In genomic region chr14:30621954-30622830, GRCh38 we compare ENCODE assay signal across 8 cellular contexts. TPM values are rescaled to one million over a fixed set of nuclear protein-coding genes. Genes with fewer than 3 reads are reported as not detected.
DNase-seq lines count a peak whose midpoint lies in the region; ATAC-seq and TF ChIP-seq lines count a peak whose summit lies in the region.

Gene SCFD1 (plus strand): TSS chr14:30622319. CDS start chr14:30622339, 20 bp downstream.

- H3K4me2 ChIP-seq in KMS-11: peak within 1 kb of the TSS; percentile 89

- DNase-seq in DMS53 (lab: John Stamatoyannopoulos, UW): peak; percentile 93
- peak; percentile 94 to 98 (median 97) for DNase-seq in Peyer's patch
- peak; percentile 95 to 96 for DNase-seq in activated T-cell treated with anti-CD3 and anti-CD28 coated beads, Interleukin-2, amount 50 U/mL, for 72 hours
- peak; percentile 97 for DNase-seq in esophagus muscularis mucosa (ENCODE audit: extremely low spot score)
- DNase-seq in stimulated activated CD8-positive, alpha-beta memory T cell treated with anti-CD3 and anti-CD28 coated beads, Interleukin-7, amount 100 ng/mL, for 48 hours (ENCODE audit: extremely low read depth in 1 of 2, low read depth in 1 of 2): peak; percentile 81 to 89

- peak; percentile 96 to 98 for TF ChIP-seq POLR2A in Peyer's patch (IDR thresholded peaks at IDR 0.05)
- peak; percentile 87 for TF ChIP-seq POLR2A in esophagus muscularis mucosa (IDR thresholded peaks at IDR 0.05; ENCODE audit: low read depth)

- H4K20me1 ChIP-seq in KMS-11 (ENCODE audit: insufficient read depth): 0 out of 2 replicates have a peak, but pooled peaks cover 6% of the 10 kb centered on the region

- H3K36me3 Mint-ChIP-seq in activated T-cell treated with anti-CD3 and anti-CD28 coated beads, Interleukin-2, amount 50 U/mL, for 72 hours (ENCODE audit: insufficient read depth in 2 of 2): peaks cover 0 to 5% of the 10 kb centered on the region in 2 donors

- peak within 1 kb of the TSS; percentile 86 for H3K27ac Mint-ChIP-seq in activated T-cell treated with anti-CD3 and anti-CD28 coated beads, Interleukin-2, amount 50 U/mL, for 72 hours

- H3K27me3 Mint-ChIP-seq in activated T-cell treated with anti-CD3 and anti-CD28 coated beads, Interleukin-2, amount 50 U/mL, for 72 hours (ENCODE audit: low read depth): no peaks in the 10 kb centered on the region

- 2% methylated on average over 26 of the region's 35 CpGs for WGBS in esophagus muscularis mucosa

- intact Hi-C loops in esophagus muscularis mucosa (cut with DNase I): no loop called here

- H3K4me3 ChIP-seq in KMS-11 (IDR thresholded peaks at IDR 0.05; ENCODE audit: insufficient read depth, low read depth, low read length): no peak within 1 kb of the TSS
- H3K4me3 ChIP-seq in Peyer's patch: peak within 1 kb of the TSS; percentile 63 to 79 (median 74)
- H3K4me3 ChIP-seq in esophagus muscularis mucosa: peak within 1 kb of the TSS; percentile 76 to 84 (median 82)
- peak within 1 kb of the TSS; percentile 82 to 97 for H3K4me3 ChIP-seq in muscle layer of duodenum (ENCODE audit: low read depth in 1 of 2, low read length in 2 of 2)

- TF ChIP-seq CTCF in KMS-11 (conservative IDR thresholded peaks at IDR 0.05; ENCODE audit: low read depth, low read length) (no peak), Peyer's patch (IDR thresholded peaks at IDR 0.05) (no peak), esophagus muscularis mucosa (IDR thresholded peaks at IDR 0.05) (no peak)

- peak within 1 kb of the TSS; percentile 94 for H3K9ac ChIP-seq in KMS-11

- H3K9me3 Mint-ChIP-seq in activated T-cell treated with anti-CD3 and anti-CD28 coated beads, Interleukin-2, amount 50 U/mL, for 72 hours: no peaks in the 10 kb centered on the region

- H3K36me3 ChIP-seq in KMS-11 (ENCODE audit: insufficient read depth): no peaks in the 10 kb centered on the region
- no peaks in the 10 kb centered on the region for H3K36me3 ChIP-seq in Peyer's patch
- H3K36me3 ChIP-seq in esophagus muscularis mucosa: no peaks in the 10 kb centered on the region
- no peaks in the 10 kb centered on the region for H3K36me3 ChIP-seq in muscle layer of duodenum (ENCODE audit: control insufficient read depth in 1 of 2, insufficient read depth in 2 of 2, low read length in 2 of 2)

- H3K4me1 Mint-ChIP-seq in activated T-cell treated with anti-CD3 and anti-CD28 coated beads, Interleukin-2, amount 50 U/mL, for 72 hours (ENCODE audit: low read depth): peaks cover 35% of the 10 kb centered on the region

- peak; percentile 92 for ATAC-seq in GM21723 (IDR thresholded peaks at IDR 0.05; ENCODE audit: unreplicated experiment)
- ATAC-seq in activated T-cell treated with anti-CD3 and anti-CD28 coated beads, Interleukin-2, amount 50 U/mL, for 72 hours (replicated peaks in 1 of 2): peak; percentile 98 to 99

- H3K4me3 Mint-ChIP-seq in activated T-cell treated with anti-CD3 and anti-CD28 coated beads, Interleukin-2, amount 50 U/mL, for 72 hours: peak within 1 kb of the TSS; percentile 88 to 94

- H2AFZ ChIP-seq in KMS-11 (ENCODE audit: low read depth): peak within 1 kb of the TSS; percentile 66

- peaks cover 47% of the 10 kb centered on the region for H3K79me2 ChIP-seq in KMS-11 (ENCODE audit: insufficient read depth, low read depth)

- peak within 1 kb of the TSS; percentile 88 for H3K27ac ChIP-seq in KMS-11
- peak within 1 kb of the TSS; percentile 78 to 89 (median 84) for H3K27ac ChIP-seq in Peyer's patch
- H3K27ac ChIP-seq in esophagus muscularis mucosa (replicated peaks in 1 of 4): peak within 1 kb of the TSS; percentile 85 to 89 (median 86)
- peak within 1 kb of the TSS; percentile 95 for H3K27ac ChIP-seq in muscle layer of duodenum (ENCODE audit: low read length)

- H3K9me3 ChIP-seq in Peyer's patch: no peaks in the 10 kb centered on the region
- H3K9me3 ChIP-seq in esophagus muscularis mucosa: no peaks in the 10 kb centered on the region
- no peaks in the 10 kb centered on the region for H3K9me3 ChIP-seq in muscle layer of duodenum (ENCODE audit: control insufficient read depth in 1 of 2, low read length in 2 of 2)

- no peaks in the 10 kb centered on the region for H3K27me3 ChIP-seq in KMS-11 (ENCODE audit: insufficient read depth, low read depth)
- H3K27me3 ChIP-seq in Peyer's patch: no peaks in the 10 kb centered on the region
- H3K27me3 ChIP-seq in esophagus muscularis mucosa: no peaks in the 10 kb centered on the region
- no peaks in the 10 kb centered on the region for H3K27me3 ChIP-seq in muscle layer of duodenum (ENCODE audit: low read depth, low read length)

- no peak for TF ChIP-seq EP300 in esophagus muscularis mucosa (IDR thresholded peaks at IDR 0.05)

- H3K4me1 ChIP-seq in KMS-11 (ENCODE audit: low read depth, poor library complexity, severe bottlenecking) (peaks cover 34% of the 10 kb centered on the region), Peyer's patch (peaks cover 0 to 22% (median 4%) of the 10 kb centered on the region in 4 donors), esophagus muscularis mucosa (peaks cover 28 to 53% (median 44%) of the 10 kb centered on the region in 4 donors), muscle layer of duodenum (ENCODE audit: control insufficient read depth in 1 of 2, insufficient read depth in 2 of 2, low read length in 2 of 2) (peaks cover 6 to 26% of the 10 kb centered on the region in 2 donors)

RNA-seq across cellular contexts. Expression of gene SCFD1, which starts in this region (rescaled TPM):
- total RNA-seq in Peyer's patch: 10 to 100 TPM; 31.8 to 77.3 (median 53.0) TPM
- 10 to 100 TPM; 63.8 to 64.0 TPM for total RNA-seq in activated T-cell treated with anti-CD3 and anti-CD28 coated beads, Interleukin-2, amount 50 U/mL, for 72 hours
- total RNA-seq in esophagus muscularis mucosa: 10 to 100 TPM; 29.6 to 45.7 (median 33.0) TPM
